In genomic region chr3:122365073-122365472, GRCh38 we compare ENCODE assay signal across 14 cellular contexts. TPM values are rescaled to one million over a fixed set of nuclear protein-coding genes. Genes with fewer than 3 reads are reported as not detected.
DNase-seq lines count a peak whose midpoint lies in the region; ATAC-seq and TF ChIP-seq lines count a peak whose summit lies in the region.
"Had no signal": no experiment of that assay in that cellular context is flagged by ENCODE, and none has a peak within 500 bp of the region (broad histone marks: within the 10 kb centered on the region; RNA-seq: fewer than 3 reads in every experiment).

No MANE protein-coding gene starts in this region.

- no peak for TF ChIP-seq CTCF in activated CD8-positive, alpha-beta T cell treated with anti-CD3 and anti-CD28 coated beads for 36 hours (IDR thresholded peaks at IDR 0.05)
- TF ChIP-seq CTCF in progenitor cell of endocrine pancreas (IDR thresholded peaks at IDR 0.05; ENCODE audit: unreplicated experiment), result no peak

- intact Hi-C loops in activated CD8-positive, alpha-beta T cell treated with anti-CD3 and anti-CD28 coated beads for 36 hours (cut with micrococcal nuclease), result no loop called here

- peaks cover 20% of the 10 kb centered on the region for H3K4me1 Mint-ChIP-seq in activated CD8-positive, alpha-beta T cell treated with anti-CD3 and anti-CD28 coated beads for 36 hours (ENCODE audit: low read depth)
- H3K4me1 Mint-ChIP-seq in activated CD8-positive, alpha-beta T cell treated with anti-CD3 and anti-CD28 coated beads, Interleukin-2, amount 10 ng/mL, durations not matched to agents 7 days and 5 days (ENCODE audit: low read depth), result no peaks in the 10 kb centered on the region
- peaks cover 35% of the 10 kb centered on the region for H3K4me1 Mint-ChIP-seq in T-helper 2 cell treated with Interferon-gamma antibody and Interleukin-4, amounts not matched to agents 5 μg/mL and 100 μg/mL, for 36 hours (ENCODE audit: low read depth)
- peaks cover 44% of the 10 kb centered on the region for H3K4me1 Mint-ChIP-seq in progenitor cell of endocrine pancreas (ENCODE audit: low read depth)
- H3K4me1 Mint-ChIP-seq: immature natural killer cell had no signal

- H3K9me3 Mint-ChIP-seq in activated CD8-positive, alpha-beta T cell treated with anti-CD3 and anti-CD28 coated beads for 36 hours, result no peaks in the 10 kb centered on the region
- no peaks in the 10 kb centered on the region for H3K9me3 Mint-ChIP-seq in activated CD8-positive, alpha-beta T cell treated with anti-CD3 and anti-CD28 coated beads, Interleukin-2, amount 10 ng/mL, durations not matched to agents 7 days and 5 days (ENCODE audit: insufficient read depth)
- no peaks in the 10 kb centered on the region for H3K9me3 Mint-ChIP-seq in T-helper 2 cell treated with Interferon-gamma antibody and Interleukin-4, amounts not matched to agents 5 μg/mL and 100 μg/mL, for 36 hours
- H3K9me3 Mint-ChIP-seq in progenitor cell of endocrine pancreas (ENCODE audit: low read depth), result no peaks in the 10 kb centered on the region
- H3K9me3 Mint-ChIP-seq: dendritic cell treated with granulocyte-macrophage colony-stimulating factor and Interleukin-4, amounts not matched to agents 40 ng/mL and 50 ng/mL, for 4 days; immature natural killer cell; WTC11 had no signal

- ATAC-seq in activated CD8-positive, alpha-beta T cell treated with anti-CD3 and anti-CD28 coated beads for 36 hours, result peak; percentile 57
- no peak for ATAC-seq in activated CD8-positive, alpha-beta T cell treated with anti-CD3 and anti-CD28 coated beads, Interleukin-2, amount 10 ng/mL, durations not matched to agents 7 days and 5 days
- peak; percentile 51 for ATAC-seq in HG02798 (IDR thresholded peaks at IDR 0.05; ENCODE audit: poor library complexity, unreplicated experiment)
- ATAC-seq: WTC11 had no signal

- no peak for DNase-seq in activated CD8-positive, alpha-beta T cell treated with anti-CD3 and anti-CD28 coated beads for 36 hours
- DNase-seq in activated CD8-positive, alpha-beta T cell treated with anti-CD3 and anti-CD28 coated beads, Interleukin-2, amount 10 ng/mL, durations not matched to agents 7 days and 5 days, result no peak
- peak; percentile 11 for DNase-seq in T-helper 2 cell treated with Interferon-gamma antibody and Interleukin-4, amounts not matched to agents 5 μg/mL and 100 μg/mL, for 36 hours (ENCODE audit: low spot score)
- no peak for DNase-seq in progenitor cell of endocrine pancreas (ENCODE audit: low spot score, unreplicated experiment)
- DNase-seq in activated effector memory CD4-positive, alpha-beta T cell treated with anti-CD3 and anti-CD28 coated beads, Interleukin-2, amount 50 U/mL, for 16 hours, result no peak
- DNase-seq in NCI-H82 (lab: John Stamatoyannopoulos, UW), result no peak
- DNase-seq in NCI-H524 treated with DMSO at 0.1 percent for 48 hours (lab: John Stamatoyannopoulos, UW), result no peak
- DNase-seq: activated naive CD4-positive, alpha-beta T cell; immature natural killer cell; NCI-H1930 had no signal

- H3K27ac Mint-ChIP-seq in activated CD8-positive, alpha-beta T cell treated with anti-CD3 and anti-CD28 coated beads for 36 hours, result peak overlapping the region; percentile 78
- no peak overlapping the region for H3K27ac Mint-ChIP-seq in activated CD8-positive, alpha-beta T cell treated with anti-CD3 and anti-CD28 coated beads, Interleukin-2, amount 10 ng/mL, durations not matched to agents 7 days and 5 days
- peak overlapping the region; percentile 85 for H3K27ac Mint-ChIP-seq in T-helper 2 cell treated with Interferon-gamma antibody and Interleukin-4, amounts not matched to agents 5 μg/mL and 100 μg/mL, for 36 hours
- H3K27ac Mint-ChIP-seq in progenitor cell of endocrine pancreas, result peak overlapping the region; percentile 96
- H3K27ac Mint-ChIP-seq: dendritic cell treated with granulocyte-macrophage colony-stimulating factor and Interleukin-4, amounts not matched to agents 40 ng/mL and 50 ng/mL, for 4 days; immature natural killer cell; WTC11 had no signal

- peaks cover 51% of the 10 kb centered on the region for H3K36me3 Mint-ChIP-seq in activated CD8-positive, alpha-beta T cell treated with anti-CD3 and anti-CD28 coated beads for 36 hours (ENCODE audit: low read depth)
- peaks cover 26% of the 10 kb centered on the region for H3K36me3 Mint-ChIP-seq in activated CD8-positive, alpha-beta T cell treated with anti-CD3 and anti-CD28 coated beads, Interleukin-2, amount 10 ng/mL, durations not matched to agents 7 days and 5 days (ENCODE audit: low read depth)
- H3K36me3 Mint-ChIP-seq in T-helper 2 cell treated with Interferon-gamma antibody and Interleukin-4, amounts not matched to agents 5 μg/mL and 100 μg/mL, for 36 hours (ENCODE audit: low read depth), result peaks cover 39% of the 10 kb centered on the region
- peaks cover 16% of the 10 kb centered on the region for H3K36me3 Mint-ChIP-seq in progenitor cell of endocrine pancreas (ENCODE audit: insufficient read depth)

- CTCF ChIA-PET in activated CD8-positive, alpha-beta T cell treated with anti-CD3 and anti-CD28 coated beads for 36 hours (lab: Charles Lee), result interaction anchor here (0.9 to 1.3 kb wide), 2 partner anchors 9 to 819 kb away, joined by 3 read pairs; no protein-coding TSS in a partner anchor
- CTCF ChIA-PET in activated CD8-positive, alpha-beta T cell treated with anti-CD3 and anti-CD28 coated beads, Interleukin-2, amount 10 ng/mL, durations not matched to agents 7 days and 5 days (lab: Charles Lee), result interaction anchor here (1.3 to 1.7 kb wide), 4 partner anchors 14 to 818 kb away, joined by 4 to 7 read pairs (median 6); partner anchors contain the start of gene FAM162A

- no peaks in the 10 kb centered on the region for H3K27me3 Mint-ChIP-seq in activated CD8-positive, alpha-beta T cell treated with anti-CD3 and anti-CD28 coated beads for 36 hours
- no peaks in the 10 kb centered on the region for H3K27me3 Mint-ChIP-seq in activated CD8-positive, alpha-beta T cell treated with anti-CD3 and anti-CD28 coated beads, Interleukin-2, amount 10 ng/mL, durations not matched to agents 7 days and 5 days (ENCODE audit: low read depth)
- no peaks in the 10 kb centered on the region for H3K27me3 Mint-ChIP-seq in T-helper 2 cell treated with Interferon-gamma antibody and Interleukin-4, amounts not matched to agents 5 μg/mL and 100 μg/mL, for 36 hours (ENCODE audit: low read depth)
- no peaks in the 10 kb centered on the region for H3K27me3 Mint-ChIP-seq in progenitor cell of endocrine pancreas
- H3K27me3 Mint-ChIP-seq: dendritic cell treated with granulocyte-macrophage colony-stimulating factor and Interleukin-4, amounts not matched to agents 40 ng/mL and 50 ng/mL, for 4 days had no signal

- no peak overlapping the region for H3K4me3 Mint-ChIP-seq in activated CD8-positive, alpha-beta T cell treated with anti-CD3 and anti-CD28 coated beads for 36 hours
- H3K4me3 Mint-ChIP-seq in activated CD8-positive, alpha-beta T cell treated with anti-CD3 and anti-CD28 coated beads, Interleukin-2, amount 10 ng/mL, durations not matched to agents 7 days and 5 days, result no peak overlapping the region
- peak overlapping the region; percentile 20 for H3K4me3 Mint-ChIP-seq in T-helper 2 cell treated with Interferon-gamma antibody and Interleukin-4, amounts not matched to agents 5 μg/mL and 100 μg/mL, for 36 hours
- H3K4me3 Mint-ChIP-seq in progenitor cell of endocrine pancreas (ENCODE audit: low read depth), result no peak overlapping the region
- H3K4me3 Mint-ChIP-seq: dendritic cell treated with granulocyte-macrophage colony-stimulating factor and Interleukin-4, amounts not matched to agents 40 ng/mL and 50 ng/mL, for 4 days; immature natural killer cell; WTC11 had no signal

- POLR2A ChIA-PET in activated CD8-positive, alpha-beta T cell treated with anti-CD3 and anti-CD28 coated beads for 36 hours (lab: Charles Lee), result no interaction called here
- POLR2A ChIA-PET in activated CD8-positive, alpha-beta T cell treated with anti-CD3 and anti-CD28 coated beads, Interleukin-2, amount 10 ng/mL, durations not matched to agents 7 days and 5 days (lab: Charles Lee), result no interaction called here

RNA-seq across cellular contexts. Expression of gene MIX23, which starts 18.0 kb away (rescaled TPM):
- 100 to 1,000 TPM; 154 to 168 TPM for total RNA-seq in activated CD8-positive, alpha-beta T cell treated with anti-CD3 and anti-CD28 coated beads for 36 hours
- 10 to 100 TPM; 40.0 to 47.3 TPM for total RNA-seq in activated CD8-positive, alpha-beta T cell treated with anti-CD3 and anti-CD28 coated beads, Interleukin-2, amount 10 ng/mL, durations not matched to agents 7 days and 5 days
- total RNA-seq in progenitor cell of endocrine pancreas, result 53.5 and 55.4 TPM in 2 replicates

RNA-seq across cellular contexts. Expression of gene FAM162A, which starts 18.9 kb away (rescaled TPM):
- total RNA-seq in activated CD8-positive, alpha-beta T cell treated with anti-CD3 and anti-CD28 coated beads for 36 hours, result 100 to 1,000 TPM; 202 to 204 TPM
- 10 to 100 TPM; 78.0 to 78.4 TPM for total RNA-seq in activated CD8-positive, alpha-beta T cell treated with anti-CD3 and anti-CD28 coated beads, Interleukin-2, amount 10 ng/mL, durations not matched to agents 7 days and 5 days
- total RNA-seq in progenitor cell of endocrine pancreas, result 52.5 and 61.3 TPM in 2 replicates

RNA-seq across cellular contexts. Expression of gene CSTA, which starts 40.0 kb away (rescaled TPM):
- total RNA-seq in activated CD8-positive, alpha-beta T cell treated with anti-CD3 and anti-CD28 coated beads for 36 hours, result not detected
- total RNA-seq in activated CD8-positive, alpha-beta T cell treated with anti-CD3 and anti-CD28 coated beads, Interleukin-2, amount 10 ng/mL, durations not matched to agents 7 days and 5 days, result not detected
- not detected in 2 replicates for total RNA-seq in progenitor cell of endocrine pancreas
- total RNA-seq: IMR-90, WTC11 had no signal

RNA-seq across cellular contexts. Expression of gene WDR5B, which starts 50.8 kb away (rescaled TPM):
- total RNA-seq in activated CD8-positive, alpha-beta T cell treated with anti-CD3 and anti-CD28 coated beads for 36 hours, result 1 to 10 TPM; 3.2 to 3.4 TPM
- 1 to 10 TPM; 4.5 to 5.1 TPM for total RNA-seq in activated CD8-positive, alpha-beta T cell treated with anti-CD3 and anti-CD28 coated beads, Interleukin-2, amount 10 ng/mL, durations not matched to agents 7 days and 5 days
- 6.6 and 7.5 TPM in 2 replicates for total RNA-seq in progenitor cell of endocrine pancreas
